ENCODE assay signal across 8 cellular contexts in the genomic region with DNA sequence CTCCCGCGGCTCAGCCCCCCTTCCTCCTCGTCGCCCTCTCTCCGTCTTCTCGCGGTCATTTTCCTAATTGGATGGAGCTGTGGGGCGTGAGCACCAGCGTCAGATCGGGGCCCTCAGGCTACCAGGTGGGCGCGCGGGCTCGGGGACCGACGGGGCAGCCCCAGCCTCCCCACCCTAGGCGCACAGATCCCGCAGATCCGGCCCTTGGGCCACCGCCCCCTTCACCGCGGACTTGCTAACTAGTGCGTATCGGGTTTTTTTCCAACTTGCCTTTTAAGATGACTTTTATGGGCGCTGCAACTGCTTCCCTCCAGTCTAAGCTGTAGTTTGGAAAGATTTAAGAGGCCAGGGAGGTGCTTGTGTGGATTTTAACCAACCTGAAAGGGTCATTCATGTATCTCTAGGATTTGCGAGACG. TPM values are rescaled to one million over a fixed set of nuclear protein-coding genes. Genes with fewer than 3 reads are reported as not detected.
DNase-seq lines count a peak whose midpoint lies in the region; ATAC-seq, FAIRE-seq and TF ChIP-seq lines count a peak whose summit lies in the region.

No MANE protein-coding gene starts in this region.

- peaks cover 0 to 2% of the 10 kb centered on the region in 2 experiments for H3K36me3 ChIP-seq in endothelial cell of umbilical vein (ENCODE audit: control insufficient read depth in 2 of 2, extremely low read depth in 1 of 2, insufficient read depth in 2 of 2, low read length in 2 of 2)
- peaks cover 4% of the 10 kb centered on the region for H3K36me3 ChIP-seq in mucosa of stomach (ENCODE audit: control insufficient read depth, insufficient read depth, low read length)

- no peaks in the 10 kb centered on the region for H3K27me3 ChIP-seq in endothelial cell of umbilical vein (ENCODE audit: control insufficient read depth in 2 of 2, insufficient read depth in 2 of 2, low read length in 2 of 2)
- H3K27me3 ChIP-seq in mucosa of stomach (ENCODE audit: control insufficient read depth, insufficient read depth, low read length) = no peaks in the 10 kb centered on the region

- no peaks in the 10 kb centered on the region for H4K20me1 ChIP-seq in endothelial cell of umbilical vein (replicated peaks; ENCODE audit: control insufficient read depth, extremely low read depth, insufficient read depth, low read length)

- peak overlapping the region; percentile 33 for H3K27ac ChIP-seq in endothelial cell of umbilical vein (ENCODE audit: insufficient read depth, low read depth, low read length)

- POLR2A ChIA-PET in activated B cell treated with CpG ODN at 0.5 μM for 24 hours (lab: Charles Lee) (interaction anchor here (0.8 to 5.3 kb wide), 14 partner anchors 11 to 200 kb away, joined by 3 to 73 read pairs (median 5); a partner anchor contains a TSS), endothelial cell of umbilical vein (lab: Charles Lee) (interaction anchor here (0.7 kb wide), 1 partner anchor 17 kb away, joined by 3 read pairs; no protein-coding TSS in a partner anchor)

- ATAC-seq in activated B cell treated with CpG ODN at 0.5 μM for 24 hours (ENCODE audit: low read depth) = peak; percentile 47

- dilution Hi-C loops in endothelial cell of umbilical vein (cut with MboI; ENCODE audit: extremely low pct_ligation_motif_present, low sequenced_read_pairs) = no loop called here

- BruUV-seq in endothelial cell of umbilical vein (replicated peaks; lab: Mats Ljungman, UMichigan) = no TSS peak

- H3K36me3 Mint-ChIP-seq in activated B cell treated with CpG ODN at 0.5 μM for 24 hours (ENCODE audit: low read depth) (peaks cover 19% of the 10 kb centered on the region), type B pancreatic cell (no peaks in the 10 kb centered on the region)

- peaks cover 46% of the 10 kb centered on the region for H3K4me1 Mint-ChIP-seq in activated B cell treated with CpG ODN at 0.5 μM for 24 hours
- peaks cover 54% of the 10 kb centered on the region for H3K4me1 Mint-ChIP-seq in type B pancreatic cell (ENCODE audit: unreplicated experiment)

- peaks cover 45% of the 10 kb centered on the region for H3K79me2 ChIP-seq in endothelial cell of umbilical vein (ENCODE audit: control insufficient read depth, insufficient read depth, low read length)

- H2AFZ ChIP-seq in endothelial cell of umbilical vein (ENCODE audit: low read depth, low read length) = no peak overlapping the region

- no peak for TF ChIP-seq POLR2A in endothelial cell of umbilical vein (IDR thresholded peaks at IDR 0.05; ENCODE audit: low read depth, low read length)

- FAIRE-seq in endothelial cell of umbilical vein (lab: Jason Lieb, UNC) = peak; percentile 31

- peak overlapping the region; percentile 91 for H3K27ac Mint-ChIP-seq in activated B cell treated with CpG ODN at 0.5 μM for 24 hours
- H3K27ac Mint-ChIP-seq in type B pancreatic cell = peak overlapping the region; percentile 91

- intact Hi-C loops in activated B cell treated with CpG ODN at 0.5 μM for 24 hours (cut with micrococcal nuclease) (loop anchor here (1.0 to 5.0 kb wide), 6 partner anchors 29 to 230 kb away; a partner anchor contains a TSS), endothelial cell of umbilical vein (cut with micrococcal nuclease) (loop anchor here (1.0 to 5.0 kb wide), 2 partner anchors 33 to 90 kb away; a partner anchor contains a TSS)

- peak overlapping the region; percentile 64 for H3K9ac ChIP-seq in endothelial cell of umbilical vein (replicated peaks; ENCODE audit: extremely low read depth, insufficient read depth, low read length)
- H3K9ac ChIP-seq in mucosa of stomach (ENCODE audit: low read length) = peak overlapping the region; percentile 84

- TF ChIP-seq CTCF in GM12875 (IDR thresholded peaks at IDR 0.05; ENCODE audit: borderline replicate concordance, insufficient read depth, low read depth, low read length) = no peak
- no peak for TF ChIP-seq CTCF in activated B cell treated with CpG ODN at 0.5 μM for 24 hours (IDR thresholded peaks at IDR 0.05)
- no peak for TF ChIP-seq CTCF in endothelial cell of umbilical vein (IDR thresholded peaks at IDR 0.05; ENCODE audit: extremely low read depth in 1 of 2, insufficient read depth in 1 of 2, low read depth in 1 of 2, low read length in 2 of 2)
- TF ChIP-seq CTCF in type B pancreatic cell (conservative IDR thresholded peaks at IDR 0.05) = no peak

- H3K9me3 Mint-ChIP-seq in activated B cell treated with CpG ODN at 0.5 μM for 24 hours = no peaks in the 10 kb centered on the region
- no peaks in the 10 kb centered on the region for H3K9me3 Mint-ChIP-seq in type B pancreatic cell

- CTCF ChIA-PET in activated B cell treated with CpG ODN at 0.5 μM for 24 hours (lab: Charles Lee) = interaction anchor here (0.7 to 2.1 kb wide), 4 partner anchors 29 to 1353 kb away, joined by 3 to 10 read pairs (median 4); no protein-coding TSS in a partner anchor
- CTCF ChIA-PET in endothelial cell of umbilical vein (lab: Charles Lee) = interaction anchor here (0.6 to 4.1 kb wide), 6 partner anchors 17 to 252 kb away, joined by 3 to 22 read pairs (median 4); a partner anchor contains a TSS

- H3K27me3 Mint-ChIP-seq in activated B cell treated with CpG ODN at 0.5 μM for 24 hours (no peaks in the 10 kb centered on the region), type B pancreatic cell (no peaks in the 10 kb centered on the region)

- H3K4me3 ChIP-seq in GM12875 (ENCODE audit: low read depth, low read length) (peak overlapping the region; percentile 77), endothelial cell of umbilical vein (replicated peaks in 1 of 3; ENCODE audit: insufficient read depth in 1 of 3, low read depth in 1 of 3, low read length in 3 of 3) (peak overlapping the region; percentile 52 to 80 (median 63)), mucosa of stomach (ENCODE audit: low read length) (peak overlapping the region; percentile 65)

- H3K9me1 ChIP-seq in endothelial cell of umbilical vein (replicated peaks; ENCODE audit: control insufficient read depth, extremely low read depth, insufficient read depth, low read length) = no peaks in the 10 kb centered on the region

- DNase-seq in 8988T = peak; percentile 53
- DNase-seq in HuH-7.5 (ENCODE audit: low spot score) = peak; percentile 59
- peak; percentile 50 for DNase-seq in activated B cell treated with CpG ODN at 0.5 μM for 24 hours
- peak; percentile 44 for DNase-seq in endothelial cell of umbilical vein (ENCODE audit: low read depth, low spot score)
- DNase-seq in type B pancreatic cell (ENCODE audit: extremely low spot score, unreplicated experiment) = no peak
- no peak for DNase-seq in NCI-H187 (lab: John Stamatoyannopoulos, UW)

- H3K4me1 ChIP-seq in endothelial cell of umbilical vein (ENCODE audit: control insufficient read depth, extremely low read depth, insufficient read depth, low read length) (peaks cover 52% of the 10 kb centered on the region), mucosa of stomach (ENCODE audit: control insufficient read depth, insufficient read depth, low read length) (peaks cover 76% of the 10 kb centered on the region)

- H3K4me3 Mint-ChIP-seq in activated B cell treated with CpG ODN at 0.5 μM for 24 hours = peak overlapping the region; percentile 91
- H3K4me3 Mint-ChIP-seq in type B pancreatic cell = peak overlapping the region; percentile 90

- H3K9me3 ChIP-seq in endothelial cell of umbilical vein (replicated peaks; ENCODE audit: control insufficient read depth, insufficient read depth, low read length) (no peaks in the 10 kb centered on the region), mucosa of stomach (ENCODE audit: control insufficient read depth, low read length) (no peaks in the 10 kb centered on the region)

- H3K4me2 ChIP-seq in endothelial cell of umbilical vein (ENCODE audit: insufficient read depth, low read length) = peak overlapping the region; percentile 90

TF ChIP-seq in endothelial cell of umbilical vein, 7 proteins besides CTCF, POLR2A, EP300 and RAD21:
- TF ChIP-seq FOS (IDR thresholded peaks at IDR 0.05; ENCODE audit: borderline replicate concordance, insufficient read depth, low read length) (no peak), MYC (IDR thresholded peaks at IDR 0.05; ENCODE audit: low read depth, low read length) (no peak), GATA2 (IDR thresholded peaks at IDR 0.05; ENCODE audit: insufficient read depth, insufficient read length, low read depth, low read length) (no peak), JUN (IDR thresholded peaks at IDR 0.05; ENCODE audit: borderline replicate concordance, insufficient read depth, insufficient read length, low read depth) (no peak), POLR2AphosphoS5 (IDR thresholded peaks at IDR 0.05; ENCODE audit: insufficient read depth, low read depth, low read length) (no peak), EZH2 (IDR thresholded peaks at IDR 0.05; ENCODE audit: borderline replicate concordance, low read depth, low read length, severe bottlenecking) (no peak)
- TF ChIP-seq, protein P1, sequence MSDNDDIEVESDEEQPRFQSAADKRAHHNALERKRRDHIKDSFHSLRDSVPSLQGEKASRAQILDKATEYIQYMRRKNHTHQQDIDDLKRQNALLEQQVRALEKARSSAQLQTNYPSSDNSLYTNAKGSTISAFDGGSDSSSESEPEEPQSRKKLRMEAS (IDR thresholded peaks at IDR 0.05; ENCODE audit: insufficient read depth, insufficient read length) = no peak

RNA-seq across cellular contexts. Expression of a gene that starts 1.3 kb away (rescaled TPM):
- 36.2 and 45.5 TPM in 2 replicates for total RNA-seq in activated B cell treated with CpG ODN at 0.5 μM for 24 hours
- 31.8 and 32.4 TPM in 2 replicates for total RNA-seq in endothelial cell of umbilical vein
- polyA plus RNA-seq in endothelial cell of umbilical vein = 8.9 and 9.2 TPM in 2 replicates
- polyA plus RNA-seq in endothelial cell of umbilical vein (2011; cell fraction: cytosol; rRNA removed) = 7.3 and 7.6 TPM in 2 replicates
- 14.7 and 15.4 TPM in 2 replicates for polyA plus RNA-seq in endothelial cell of umbilical vein (2011; cell fraction: nucleus; rRNA removed)
- polyA plus RNA-seq in endothelial cell of umbilical vein (2012) = 13.5 and 14.2 TPM in 2 replicates
- 13.1 and 14.1 TPM in 2 replicates for polyA minus RNA-seq in endothelial cell of umbilical vein
- 5.4 TPM for polyA minus RNA-seq in endothelial cell of umbilical vein (2011; cell fraction: cytosol; rRNA and poly(A)+ RNA removed)
- 11.5 and 14.6 TPM in 2 replicates for polyA minus RNA-seq in endothelial cell of umbilical vein (2011; cell fraction: nucleus; rRNA and poly(A)+ RNA removed)
- 34.7 and 47.2 TPM in 2 replicates for total RNA-seq in type B pancreatic cell (ENCODE audit: low replicate concordance)

Comparison
In these comparisons a context has a peak if more than half of its experiments do, and no peak if none do; other contexts are left out.
1. DNase-seq: peak in 8988T (single experiment), HuH-7.5 (single experiment), activated B cell treated with CpG ODN at 0.5 μM for 24 hours (single experiment) and endothelial cell of umbilical vein (single experiment); none in type B pancreatic cell (single experiment) and NCI-H187 (0 of 2).
2. Peak in every context shown above with its lines, with median percentiles within 50 percentile points of each other: H3K4me3 ChIP-seq.